30 cellular contexts compared by ENCODE assay signal in the genomic region with DNA sequence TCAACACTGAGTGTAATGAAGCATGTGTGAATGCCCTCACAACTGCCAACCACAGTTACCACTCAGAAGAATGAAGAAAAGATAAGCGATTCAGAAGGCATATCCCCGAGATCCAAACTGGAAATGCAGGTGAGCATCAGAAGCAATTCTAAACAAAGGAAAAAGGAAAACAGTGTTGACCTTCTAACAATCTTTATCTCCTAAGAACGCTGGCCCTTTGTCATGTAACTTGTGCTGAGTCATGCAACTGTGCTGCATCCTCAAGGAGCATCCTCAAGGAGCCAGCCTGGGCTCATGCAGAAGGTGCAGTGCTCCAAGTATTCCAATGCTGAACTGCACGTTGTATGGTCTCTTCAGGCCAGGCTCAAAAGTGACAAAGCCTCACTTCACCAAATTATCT.
"Had no signal": no experiment of that assay in that cellular context is flagged by ENCODE, and none has a peak within 500 bp of the region (broad histone marks: within the 10 kb centered on the region; RNA-seq: fewer than 3 reads in every experiment).

No MANE protein-coding gene starts in this region.

- ATAC-seq: activated T-helper 17 cell treated with anti-CD3 and anti-CD28 coated beads, Interleukin-2, amount 50 U/mL, for 72 hours; heart right ventricle; left colon; naive thymus-derived CD4-positive, alpha-beta T cell; pancreas; stimulated activated effector memory CD8-positive, alpha-beta T cell treated with anti-CD3 and anti-CD28 coated beads, Interleukin-12 subunit alpha, Interleukin-12 subunit beta, amount 100 ng/mL, for 72 hours; stimulated activated naive CD8-positive, alpha-beta T cell treated with anti-CD3 and anti-CD28 coated beads, Interleukin-15, amount 100 ng/mL, for 72 hours had no signal

- H3K4me1 ChIP-seq: breast epithelium, esophagus squamous epithelium, heart right ventricle, pancreas, prostate gland, sigmoid colon, vagina had no signal

- H3K36me3 ChIP-seq: breast epithelium, esophagus squamous epithelium, heart right ventricle, pancreas, prostate gland, sigmoid colon, vagina had no signal

- H3K9me3 ChIP-seq: breast epithelium, esophagus squamous epithelium, heart right ventricle, pancreas, prostate gland, sigmoid colon, vagina had no signal

- H3K27ac ChIP-seq: breast epithelium, esophagus squamous epithelium, heart right ventricle, pancreas, prostate gland, sigmoid colon, vagina, VCaP had no signal

- FAIRE-seq: kidney, pancreas, small intestine, TTC549 had no signal

- DNase-seq: activated CD4-positive, alpha-beta memory T cell treated with anti-CD3 and anti-CD28 coated beads for 36 hours; activated CD4-positive, alpha-beta T cell treated with anti-CD3 and anti-CD28 coated beads, Interleukin-2, amount 10 ng/mL, durations not matched to agents 24 days and 14 days; activated CD4-positive, CD25-positive, alpha-beta regulatory T cell treated with anti-CD3 and anti-CD28 coated beads, Interleukin-2, amount 50 U/mL, for 72 hours; activated CD8-positive, alpha-beta memory T cell treated with anti-CD3 and anti-CD28 coated beads, Interleukin-2, amount 50 U/mL, for 4 hours; activated gamma-delta T cell treated with Interleukin-2 at 50 U/mL for 16 hours; activated naive CD4-positive, alpha-beta T cell treated with anti-CD3 and anti-CD28 coated beads, Interleukin-2, amount 50 U/mL, for 16 hours; activated T-cell treated with anti-CD3 and anti-CD28 coated beads, Interleukin-2, amount 50 U/mL, for 1 hour; amygdala; central memory CD4-positive, alpha-beta T cell; esophagus squamous epithelium; heart right ventricle; immature natural killer cell; kidney; left colon; midbrain; naive thymus-derived CD4-positive, alpha-beta T cell; nucleus accumbens; pancreas; sigmoid colon; small intestine; stimulated activated CD4-positive, alpha-beta T cell treated with anti-CD3 and anti-CD28 coated beads, Interleukin-4, amount 100 ng/mL, for 24 hours; stimulated activated naive CD8-positive, alpha-beta T cell treated with anti-CD3 and anti-CD28 coated beads, Interleukin-15, amount 100 ng/mL, for 72 hours; substantia nigra had no signal

- H3K4me3 ChIP-seq: breast epithelium, esophagus squamous epithelium, heart right ventricle, pancreas, prostate gland, sigmoid colon, vagina had no signal

- H3K27me3 ChIP-seq: breast epithelium, esophagus squamous epithelium, pancreas, vagina had no signal
